In genomic region chr5:142548739-142549275, GRCh38 we compare ENCODE assay signal across 8 cellular contexts.
A peak's percentile ranks its signal among the peaks of the same experiment; 100 is the strongest.
DNase-seq lines count a peak whose midpoint lies in the region; ATAC-seq, FAIRE-seq and TF ChIP-seq lines count a peak whose summit lies in the region.

No MANE protein-coding gene starts in this region.

- TF ChIP-seq RAD21 in SK-N-SH (IDR thresholded peaks at IDR 0.05; ENCODE audit: low read length), result peak; percentile 95

- H3F3A ChIP-seq in SK-N-SH (replicated peaks; ENCODE audit: insufficient read depth), result peaks cover 14% of the 10 kb centered on the region

- H3K9me3 ChIP-seq in SK-N-SH, result no peaks in the 10 kb centered on the region

- H3K36me3 ChIP-seq in SK-N-SH (replicated peaks in 1 of 2; ENCODE audit: control insufficient read depth in 1 of 2, insufficient read depth in 2 of 2, low read length in 1 of 2), result no peaks in the 10 kb centered on the region
- H3K36me3 ChIP-seq in bronchial epithelial cell (ENCODE audit: control insufficient read depth, insufficient read depth, low read length), result no peaks in the 10 kb centered on the region

- no peak for TF ChIP-seq EP300 in SK-N-SH (IDR thresholded peaks at IDR 0.05; ENCODE audit: borderline replicate concordance in 1 of 2, low read depth in 1 of 2, low read length in 1 of 2)

- H3K4me3 ChIP-seq in AG04449 (ENCODE audit: low read depth, low read length) (no peak overlapping the region), SK-N-SH (ENCODE audit: low read depth in 2 of 2, low read length in 1 of 2) (peak overlapping the region in 1 of 2 experiments; percentile 34; a peak in 1 of 4 replicates), bronchial epithelial cell (ENCODE audit: low read depth, low read length) (no peak overlapping the region)

- H3K27me3 ChIP-seq in SK-N-SH (ENCODE audit: insufficient read depth) (no peaks in the 10 kb centered on the region), bronchial epithelial cell (ENCODE audit: control insufficient read depth, insufficient read depth, low read length) (no peaks in the 10 kb centered on the region)

- no peak for ATAC-seq in HG03469 (IDR thresholded peaks at IDR 0.05; ENCODE audit: unreplicated experiment)

- peak overlapping the region; percentile 81; the same call in 1 of the 2 replicates for H2AFZ ChIP-seq in SK-N-SH (ENCODE audit: low read depth)

- H3K27ac ChIP-seq in SK-N-SH (ENCODE audit: low read depth in 2 of 2, low read length in 1 of 2), result peak overlapping the region; percentile 59 to 60; a peak in 3 of 4 replicates

- TF ChIP-seq CTCF in AG04449 (IDR thresholded peaks at IDR 0.05; ENCODE audit: insufficient read depth, low read length, missing control alignments) (peak; percentile 74), GM12873 (IDR thresholded peaks at IDR 0.05; ENCODE audit: insufficient read depth, low read depth, low read length, missing control alignments) (peak; percentile 58), SK-N-SH (IDR thresholded peaks at IDR 0.05) (peak; percentile 98), bronchial epithelial cell (IDR thresholded peaks at IDR 0.05; ENCODE audit: insufficient read depth, low read length, severe bottlenecking) (peak; percentile 84)

- CTCF ChIA-PET in AG04449 (lab: Yijun Ruan, JAX), result interaction anchor here (0.6 to 12.3 kb wide), 37 partner anchors 12 to 402 kb away, joined by 3 to 193 read pairs (median 6); partner anchors contain the start of gene SPRY4
- CTCF ChIA-PET in SK-N-SH (lab: Yijun Ruan, JAX), result interaction anchor here (0.6 to 6.7 kb wide), 82 partner anchors 9 to 572 kb away, joined by 3 to 117 read pairs (median 4); partner anchors contain the start of genes GNPDA1 and SPRY4

- POLR2A ChIA-PET in AG04449 (lab: Yijun Ruan, JAX) (interaction anchor here (1.6 kb wide), 1 partner anchor 226 kb away, joined by 3 read pairs; no protein-coding TSS in a partner anchor), SK-N-SH (lab: Yijun Ruan, JAX) (interaction anchor here (0.6 to 2.7 kb wide), 5 partner anchors 192 to 396 kb away, joined by 3 to 27 read pairs (median 5); partner anchors contain the start of gene SPRY4)

- whole genome bisulfite sequencing in SK-N-SH (ENCODE audit: low lambda C conversion rate), result 10% methylated on average over 5 of the region's 5 CpGs

- H3K4me1 ChIP-seq in SK-N-SH (ENCODE audit: control insufficient read depth in 1 of 2, insufficient read depth in 2 of 2, low read depth in 1 of 2, low read length in 1 of 2), result peaks cover 21 to 37% of the 10 kb centered on the region in 2 experiments

- no peak overlapping the region for H3K9ac ChIP-seq in SK-N-SH

- peak; percentile 80 for DNase-seq in AG04449 (ENCODE audit: low read depth, low spot score)
- peak; percentile 56 to 87 (median 63) for DNase-seq in NCI-H1417 (lab: John Stamatoyannopoulos, UW)
- peak; percentile 87 for DNase-seq in SK-N-SH
- DNase-seq in bronchial epithelial cell (ENCODE audit: low read depth), result peak; percentile 94
- peak; percentile 11 to 16 for DNase-seq in stimulated activated CD4-positive, alpha-beta T cell treated with anti-CD3 and anti-CD28 coated beads, Interleukin-2, amount 100 ng/mL, for 48 hours

- peak overlapping the region; percentile 45; the same call in 1 of the 2 replicates for H3K4me2 ChIP-seq in SK-N-SH

- no peaks in the 10 kb centered on the region for H4K20me1 ChIP-seq in SK-N-SH (ENCODE audit: insufficient read depth)

- H3K79me2 ChIP-seq in SK-N-SH (ENCODE audit: insufficient read depth), result no peaks in the 10 kb centered on the region

- FAIRE-seq in bronchial epithelial cell (lab: Jason Lieb, UNC), result no peak
- FAIRE-seq in islet of Langerhans (lab: Jason Lieb, UNC), result peak; percentile 9

- H3K9me2 ChIP-seq in SK-N-SH, result no peaks in the 10 kb centered on the region

TF ChIP-seq in SK-N-SH, 30 proteins besides CTCF, POLR2A, EP300 and RAD21 (continues in another document):
- TF ChIP-seq TAF1 (IDR thresholded peaks at IDR 0.05; ENCODE audit: borderline replicate concordance, low read depth, low read length), result no peak
- TF ChIP-seq NFIC (IDR thresholded peaks at IDR 0.05; ENCODE audit: borderline replicate concordance), result peak; percentile 44; the same call in 1 of the 2 replicates
- TF ChIP-seq, protein P1, sequence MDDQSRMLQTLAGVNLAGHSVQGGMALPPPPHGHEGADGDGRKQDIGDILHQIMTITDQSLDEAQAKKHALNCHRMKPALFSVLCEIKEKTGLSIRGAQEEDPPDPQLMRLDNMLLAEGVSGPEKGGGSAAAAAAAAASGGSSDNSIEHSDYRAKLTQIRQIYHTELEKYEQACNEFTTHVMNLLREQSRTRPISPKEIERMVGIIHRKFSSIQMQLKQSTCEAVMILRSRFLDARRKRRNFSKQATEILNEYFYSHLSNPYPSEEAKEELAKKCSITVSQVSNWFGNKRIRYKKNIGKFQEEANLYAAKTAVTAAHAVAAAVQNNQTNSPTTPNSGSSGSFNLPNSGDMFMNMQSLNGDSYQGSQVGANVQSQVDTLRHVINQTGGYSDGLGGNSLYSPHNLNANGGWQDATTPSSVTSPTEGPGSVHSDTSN (IDR thresholded peaks at IDR 0.05), result 0 out of 2 replicates have a peak, but pooled peaks have one; percentile 15
- TF ChIP-seq, protein P2, sequence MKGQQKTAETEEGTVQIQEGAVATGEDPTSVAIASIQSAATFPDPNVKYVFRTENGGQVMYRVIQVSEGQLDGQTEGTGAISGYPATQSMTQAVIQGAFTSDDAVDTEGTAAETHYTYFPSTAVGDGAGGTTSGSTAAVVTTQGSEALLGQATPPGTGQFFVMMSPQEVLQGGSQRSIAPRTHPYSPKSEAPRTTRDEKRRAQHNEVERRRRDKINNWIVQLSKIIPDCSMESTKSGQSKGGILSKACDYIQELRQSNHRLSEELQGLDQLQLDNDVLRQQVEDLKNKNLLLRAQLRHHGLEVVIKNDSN (IDR thresholded peaks at IDR 0.05; ENCODE audit: borderline replicate concordance, low read depth), result no peak
- 0 out of 2 replicates have a peak, but pooled peaks have one; percentile 33 for TF ChIP-seq RCOR1 (IDR thresholded peaks at IDR 0.05; ENCODE audit: low read length)
- no peak for TF ChIP-seq ELF1 (IDR thresholded peaks at IDR 0.05)
- TF ChIP-seq SMC3 (IDR thresholded peaks at IDR 0.05; ENCODE audit: low read depth, low read length), result peak; percentile 95
- TF ChIP-seq MXI1 (IDR thresholded peaks at IDR 0.05; ENCODE audit: low read depth, low read length), result peak; percentile 29; the same call in 1 of the 2 replicates
- TF ChIP-seq NRF1 (IDR thresholded peaks at IDR 0.05; ENCODE audit: low read depth, low read length), result 0 out of 2 replicates have a peak, but pooled peaks have one; percentile 5
- TF ChIP-seq, protein P3, sequence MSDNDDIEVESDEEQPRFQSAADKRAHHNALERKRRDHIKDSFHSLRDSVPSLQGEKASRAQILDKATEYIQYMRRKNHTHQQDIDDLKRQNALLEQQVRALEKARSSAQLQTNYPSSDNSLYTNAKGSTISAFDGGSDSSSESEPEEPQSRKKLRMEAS (IDR thresholded peaks at IDR 0.05; ENCODE audit: low read depth), result peak; percentile 19; the same call in 1 of the 2 replicates
- TF ChIP-seq, protein P4, sequence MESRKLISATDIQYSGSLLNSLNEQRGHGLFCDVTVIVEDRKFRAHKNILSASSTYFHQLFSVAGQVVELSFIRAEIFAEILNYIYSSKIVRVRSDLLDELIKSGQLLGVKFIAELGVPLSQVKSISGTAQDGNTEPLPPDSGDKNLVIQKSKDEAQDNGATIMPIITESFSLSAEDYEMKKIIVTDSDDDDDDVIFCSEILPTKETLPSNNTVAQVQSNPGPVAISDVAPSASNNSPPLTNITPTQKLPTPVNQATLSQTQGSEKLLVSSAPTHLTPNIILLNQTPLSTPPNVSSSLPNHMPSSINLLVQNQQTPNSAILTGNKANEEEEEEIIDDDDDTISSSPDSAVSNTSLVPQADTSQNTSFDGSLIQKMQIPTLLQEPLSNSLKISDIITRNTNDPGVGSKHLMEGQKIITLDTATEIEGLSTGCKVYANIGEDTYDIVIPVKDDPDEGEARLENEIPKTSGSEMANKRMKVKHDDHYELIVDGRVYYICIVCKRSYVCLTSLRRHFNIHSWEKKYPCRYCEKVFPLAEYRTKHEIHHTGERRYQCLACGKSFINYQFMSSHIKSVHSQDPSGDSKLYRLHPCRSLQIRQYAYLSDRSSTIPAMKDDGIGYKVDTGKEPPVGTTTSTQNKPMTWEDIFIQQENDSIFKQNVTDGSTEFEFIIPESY (IDR thresholded peaks at IDR 0.05; ENCODE audit: borderline replicate concordance, low read depth), result no peak
- TF ChIP-seq FOXM1 (IDR thresholded peaks at IDR 0.05; ENCODE audit: low read depth), result peak; percentile 33; the same call in 1 of the 2 replicates
- TF ChIP-seq RXRA (IDR thresholded peaks at IDR 0.05; ENCODE audit: borderline replicate concordance, low read depth), result peak; percentile 24; the same call in 1 of the 2 replicates
- peak; percentile 17; the same call in 1 of the 2 replicates for TF ChIP-seq FOSL2 (IDR thresholded peaks at IDR 0.05; ENCODE audit: borderline replicate concordance, low read depth)
- TF ChIP-seq POLR2AphosphoS5 (IDR thresholded peaks at IDR 0.05; ENCODE audit: low read depth, low read length), result 0 out of 2 replicates have a peak, but pooled peaks have one; percentile 17
- TF ChIP-seq, protein P5, sequence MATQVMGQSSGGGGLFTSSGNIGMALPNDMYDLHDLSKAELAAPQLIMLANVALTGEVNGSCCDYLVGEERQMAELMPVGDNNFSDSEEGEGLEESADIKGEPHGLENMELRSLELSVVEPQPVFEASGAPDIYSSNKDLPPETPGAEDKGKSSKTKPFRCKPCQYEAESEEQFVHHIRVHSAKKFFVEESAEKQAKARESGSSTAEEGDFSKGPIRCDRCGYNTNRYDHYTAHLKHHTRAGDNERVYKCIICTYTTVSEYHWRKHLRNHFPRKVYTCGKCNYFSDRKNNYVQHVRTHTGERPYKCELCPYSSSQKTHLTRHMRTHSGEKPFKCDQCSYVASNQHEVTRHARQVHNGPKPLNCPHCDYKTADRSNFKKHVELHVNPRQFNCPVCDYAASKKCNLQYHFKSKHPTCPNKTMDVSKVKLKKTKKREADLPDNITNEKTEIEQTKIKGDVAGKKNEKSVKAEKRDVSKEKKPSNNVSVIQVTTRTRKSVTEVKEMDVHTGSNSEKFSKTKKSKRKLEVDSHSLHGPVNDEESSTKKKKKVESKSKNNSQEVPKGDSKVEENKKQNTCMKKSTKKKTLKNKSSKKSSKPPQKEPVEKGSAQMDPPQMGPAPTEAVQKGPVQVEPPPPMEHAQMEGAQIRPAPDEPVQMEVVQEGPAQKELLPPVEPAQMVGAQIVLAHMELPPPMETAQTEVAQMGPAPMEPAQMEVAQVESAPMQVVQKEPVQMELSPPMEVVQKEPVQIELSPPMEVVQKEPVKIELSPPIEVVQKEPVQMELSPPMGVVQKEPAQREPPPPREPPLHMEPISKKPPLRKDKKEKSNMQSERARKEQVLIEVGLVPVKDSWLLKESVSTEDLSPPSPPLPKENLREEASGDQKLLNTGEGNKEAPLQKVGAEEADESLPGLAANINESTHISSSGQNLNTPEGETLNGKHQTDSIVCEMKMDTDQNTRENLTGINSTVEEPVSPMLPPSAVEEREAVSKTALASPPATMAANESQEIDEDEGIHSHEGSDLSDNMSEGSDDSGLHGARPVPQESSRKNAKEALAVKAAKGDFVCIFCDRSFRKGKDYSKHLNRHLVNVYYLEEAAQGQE (IDR thresholded peaks at IDR 0.05; ENCODE audit: low read depth, low read length), result no peak

Comparison
In these comparisons a context has a peak if more than half of its experiments do, and no peak if none do; other contexts are left out.
1. DNase-seq: peak in every context shown above with its lines; median percentile 94 in bronchial epithelial cell; 87 in SK-N-SH; 80 in AG04449; 63 in NCI-H1417; 14 in stimulated activated CD4-positive, alpha-beta T cell treated with anti-CD3 and anti-CD28 coated beads, Interleukin-2, amount 100 ng/mL, for 48 hours.